7 cellular contexts compared by ENCODE assay signal in the genomic region with DNA sequence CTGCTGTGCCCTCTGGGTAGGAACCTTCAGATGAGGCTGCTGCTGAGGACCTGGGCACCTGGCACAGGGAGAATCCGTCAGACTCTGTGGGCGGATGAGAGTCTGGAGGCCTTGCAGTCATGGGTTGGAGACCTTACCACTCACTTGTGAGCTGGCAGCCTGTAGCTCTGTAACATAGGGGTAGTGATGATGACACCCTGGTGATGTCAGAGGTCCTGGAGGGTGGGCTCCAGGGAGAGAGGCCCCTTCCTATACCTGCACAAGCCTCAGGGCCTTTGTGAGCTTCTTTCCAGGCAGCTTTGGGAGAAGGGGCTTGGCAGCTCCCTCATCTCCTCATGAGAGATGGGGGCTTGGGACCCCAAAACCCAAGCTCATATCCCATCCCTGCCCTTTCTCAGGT. TPM values are rescaled to one million over a fixed set of nuclear protein-coding genes. Genes with fewer than 3 reads are reported as not detected.
DNase-seq lines count a peak whose midpoint lies in the region; ATAC-seq and TF ChIP-seq lines count a peak whose summit lies in the region.
"Had no signal": no experiment of that assay in that cellular context is flagged by ENCODE, and none has a peak within 500 bp of the region (broad histone marks: within the 10 kb centered on the region; RNA-seq: fewer than 3 reads in every experiment).

No MANE protein-coding gene starts in this region.

- H3K27ac ChIP-seq in GM23338 (ENCODE audit: low read depth): no peak overlapping the region

- intact Hi-C loops in natural killer cell (cut with micrococcal nuclease): no loop called here

- TF ChIP-seq CTCF in GM23338 (conservative IDR thresholded peaks at IDR 0.05; ENCODE audit: low read depth in 2 of 2): no peak
- no peak for TF ChIP-seq CTCF in natural killer cell (IDR thresholded peaks at IDR 0.05)

- no peaks in the 10 kb centered on the region for H3K9me3 Mint-ChIP-seq in GM23338
- no peaks in the 10 kb centered on the region for H3K9me3 Mint-ChIP-seq in activated naive CD8-positive, alpha-beta T cell (ENCODE audit: low read depth)
- H3K9me3 Mint-ChIP-seq in natural killer cell: no peaks in the 10 kb centered on the region

- H3K4me3 Mint-ChIP-seq in GM23338 (peak overlapping the region; percentile 81; the same call in 2 of the 3 replicates), natural killer cell (peak overlapping the region; percentile 49)
- peak overlapping the region; percentile 79 for H3K4me3 Mint-ChIP-seq in activated naive CD8-positive, alpha-beta T cell

- no peaks in the 10 kb centered on the region for H3K9me2 ChIP-seq in GM23338 (ENCODE audit: insufficient read depth)

- H3K27ac Mint-ChIP-seq in GM23338 (no peak overlapping the region), natural killer cell (peak overlapping the region in 1 of 2 donors; percentile 81)
- no peak overlapping the region for H3K27ac Mint-ChIP-seq in activated naive CD8-positive, alpha-beta T cell

- no peaks in the 10 kb centered on the region; the same call in 1 of the 2 replicates for H3K36me3 ChIP-seq in GM23338 (ENCODE audit: insufficient read depth)

- H3K4me3 ChIP-seq in GM23338: no peak overlapping the region; the same call in 1 of the 2 replicates

- H3K4me1 ChIP-seq in GM23338 (ENCODE audit: insufficient read depth): peaks cover 15% of the 10 kb centered on the region

- H2AFZ ChIP-seq in GM23338: no peak overlapping the region

- no peaks in the 10 kb centered on the region for H3K27me3 ChIP-seq in GM23338 (ENCODE audit: insufficient read depth)

- no peak for DNase-seq in GM23338 (ENCODE audit: low spot score)
- DNase-seq in natural killer cell: no peak
- no peak for DNase-seq in SW480 (ENCODE audit: low spot score)
- DNase-seq in NCI-H748 treated with DMSO at 0.1 percent for 48 hours (lab: John Stamatoyannopoulos, UW): no peak
- DNase-seq in mesenteric fat pad (ENCODE audit: low spot score): no peak
- DNase-seq: activated gamma-delta T cell treated with Interleukin-2 at 50 U/mL for 16 hours had no signal

- peaks cover 15% of the 10 kb centered on the region for H3K79me2 ChIP-seq in GM23338 (replicated peaks; ENCODE audit: insufficient read depth)

- no peaks in the 10 kb centered on the region for H4K20me1 ChIP-seq in GM23338 (replicated peaks; ENCODE audit: insufficient read depth)

- H3K4me2 ChIP-seq in GM23338: no peak overlapping the region; the same call in 1 of the 2 replicates

- ATAC-seq in GM23338 (no peak), natural killer cell (no peak)

- H3K27me3 Mint-ChIP-seq in GM23338 (ENCODE audit: insufficient read depth, low read depth, poor library complexity) (peaks cover 4% of the 10 kb centered on the region), natural killer cell (ENCODE audit: low read depth in 2 of 2) (no peaks in the 10 kb centered on the region)
- H3K27me3 Mint-ChIP-seq in activated naive CD8-positive, alpha-beta T cell: no peaks in the 10 kb centered on the region

- H3K36me3 Mint-ChIP-seq in GM23338 (ENCODE audit: low read depth): peaks cover 5% of the 10 kb centered on the region
- H3K36me3 Mint-ChIP-seq in activated naive CD8-positive, alpha-beta T cell: no peaks in the 10 kb centered on the region
- H3K36me3 Mint-ChIP-seq in natural killer cell: no peaks in the 10 kb centered on the region

- H3F3A ChIP-seq in GM23338 (replicated peaks; ENCODE audit: low read depth): peaks cover 12% of the 10 kb centered on the region

- H3K4me1 Mint-ChIP-seq in GM23338 (peaks cover 22% of the 10 kb centered on the region), natural killer cell (peaks cover 15 to 30% of the 10 kb centered on the region in 2 donors)
- peaks cover 27% of the 10 kb centered on the region for H3K4me1 Mint-ChIP-seq in activated naive CD8-positive, alpha-beta T cell (ENCODE audit: low read depth)

TF ChIP-seq in GM23338, 12 proteins besides CTCF, POLR2A, EP300 and RAD21:
- TF ChIP-seq EZH2 (IDR thresholded peaks at IDR 0.05; ENCODE audit: low read depth, unreplicated experiment): no peak

RNA-seq across cellular contexts. Expression of gene MIEF2, which starts 1.6 kb away (rescaled TPM):
- total RNA-seq in GM23338 (2014; rRNA removed; shearing (Covaris generic)): 24.9 and 26.5 TPM in 2 replicates
- 4.9 and 8.2 TPM in 2 replicates for polyA plus RNA-seq in GM23338 (2016; fragmentation: Nextera tagmentation; extraction: Ambion mirVana)
- total RNA-seq in natural killer cell: 10 to 100 TPM; 10.6 to 12.8 (median 11.3) TPM
- 4.6 TPM for total RNA-seq in mesenteric fat pad

RNA-seq across cellular contexts. Expression of gene FLII, which starts 3.6 kb away (rescaled TPM):
- total RNA-seq in GM23338 (2014; rRNA removed; shearing (Covaris generic)): 262 and 373 TPM in 2 replicates
- 173 and 175 TPM in 2 replicates for polyA plus RNA-seq in GM23338 (2016; fragmentation: Nextera tagmentation; extraction: Ambion mirVana)
- 100 to 1,000 TPM; 286 to 342 (median 327) TPM for total RNA-seq in natural killer cell
- 269 TPM for total RNA-seq in mesenteric fat pad

RNA-seq across cellular contexts. Expression of gene LLGL1, which starts 36.7 kb away (rescaled TPM):
- 118 and 129 TPM in 2 replicates for total RNA-seq in GM23338 (2014; rRNA removed; shearing (Covaris generic))
- polyA plus RNA-seq in GM23338 (2016; fragmentation: Nextera tagmentation; extraction: Ambion mirVana): 5.9 TPM in 2 replicates
- 10 to 100 TPM; 19.7 to 26.2 (median 25.8) TPM for total RNA-seq in natural killer cell
- 12.0 TPM for total RNA-seq in mesenteric fat pad

RNA-seq across cellular contexts. Expression of gene TOP3A, which starts 52.7 kb away (rescaled TPM):
- total RNA-seq in GM23338 (2014; rRNA removed; shearing (Covaris generic)): 60.2 and 76.7 TPM in 2 replicates
- polyA plus RNA-seq in GM23338 (2016; fragmentation: Nextera tagmentation; extraction: Ambion mirVana): 21.7 and 24.9 TPM in 2 replicates
- total RNA-seq in natural killer cell (10 to 100 TPM; 38.1 to 59.7 (median 53.2) TPM), mesenteric fat pad (34.1 TPM)

RNA-seq across cellular contexts. Expression of gene SMCR8, which starts 53.0 kb away (rescaled TPM):
- 19.0 and 20.1 TPM in 2 replicates for total RNA-seq in GM23338 (2014; rRNA removed; shearing (Covaris generic))
- 1.5 and 1.6 TPM in 2 replicates for polyA plus RNA-seq in GM23338 (2016; fragmentation: Nextera tagmentation; extraction: Ambion mirVana)
- total RNA-seq in natural killer cell: 10 to 100 TPM; 33.5 to 48.5 (median 39.2) TPM
- total RNA-seq in mesenteric fat pad: 14.3 TPM
